ENCODE assay signal across 1 cellular context in the genomic region with DNA sequence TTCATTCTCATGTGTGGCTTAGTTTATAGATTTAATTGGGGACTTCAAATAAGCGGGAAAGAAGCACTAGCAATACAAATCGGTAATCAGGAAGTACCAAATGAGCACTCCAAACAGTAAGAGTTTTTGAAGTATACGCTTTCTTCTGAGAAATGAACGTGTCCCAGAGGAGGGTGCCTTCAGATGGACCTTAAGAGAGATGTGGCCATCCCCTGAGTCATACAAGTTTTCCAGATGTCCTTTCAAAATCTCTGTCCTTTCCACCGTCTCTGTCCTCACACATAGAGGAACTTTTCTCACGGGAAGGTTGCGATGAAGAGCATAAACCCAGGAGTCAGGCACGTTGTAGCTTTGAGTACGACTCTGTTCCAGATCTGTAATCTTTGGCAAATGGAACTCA.
TF ChIP-seq lines count a peak whose summit lies in the region.

No MANE protein-coding gene starts in this region.

TF ChIP-seq in GM12878, 131 proteins besides CTCF, POLR2A, EP300 and RAD21 (continued from another document):
- TF ChIP-seq, protein P1, sequence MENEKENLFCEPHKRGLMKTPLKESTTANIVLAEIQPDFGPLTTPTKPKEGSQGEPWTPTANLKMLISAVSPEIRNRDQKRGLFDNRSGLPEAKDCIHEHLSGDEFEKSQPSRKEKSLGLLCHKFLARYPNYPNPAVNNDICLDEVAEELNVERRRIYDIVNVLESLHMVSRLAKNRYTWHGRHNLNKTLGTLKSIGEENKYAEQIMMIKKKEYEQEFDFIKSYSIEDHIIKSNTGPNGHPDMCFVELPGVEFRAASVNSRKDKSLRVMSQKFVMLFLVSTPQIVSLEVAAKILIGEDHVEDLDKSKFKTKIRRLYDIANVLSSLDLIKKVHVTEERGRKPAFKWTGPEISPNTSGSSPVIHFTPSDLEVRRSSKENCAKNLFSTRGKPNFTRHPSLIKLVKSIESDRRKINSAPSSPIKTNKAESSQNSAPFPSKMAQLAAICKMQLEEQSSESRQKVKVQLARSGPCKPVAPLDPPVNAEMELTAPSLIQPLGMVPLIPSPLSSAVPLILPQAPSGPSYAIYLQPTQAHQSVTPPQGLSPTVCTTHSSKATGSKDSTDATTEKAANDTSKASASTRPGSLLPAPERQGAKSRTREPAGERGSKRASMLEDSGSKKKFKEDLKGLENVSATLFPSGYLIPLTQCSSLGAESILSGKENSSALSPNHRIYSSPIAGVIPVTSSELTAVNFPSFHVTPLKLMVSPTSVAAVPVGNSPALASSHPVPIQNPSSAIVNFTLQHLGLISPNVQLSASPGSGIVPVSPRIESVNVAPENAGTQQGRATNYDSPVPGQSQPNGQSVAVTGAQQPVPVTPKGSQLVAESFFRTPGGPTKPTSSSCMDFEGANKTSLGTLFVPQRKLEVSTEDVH (IDR thresholded peaks at IDR 0.05; ENCODE audit: low read depth, partially characterized antibody): no peak
- TF ChIP-seq FOS (IDR thresholded peaks at IDR 0.05; ENCODE audit: borderline replicate concordance, extremely low read depth, insufficient read length): no peak
- TF ChIP-seq STAT1 (conservative IDR thresholded peaks at IDR 0.05): no peak
- TF ChIP-seq IKZF1 (conservative IDR thresholded peaks at IDR 0.05): no peak
- TF ChIP-seq, protein P2, sequence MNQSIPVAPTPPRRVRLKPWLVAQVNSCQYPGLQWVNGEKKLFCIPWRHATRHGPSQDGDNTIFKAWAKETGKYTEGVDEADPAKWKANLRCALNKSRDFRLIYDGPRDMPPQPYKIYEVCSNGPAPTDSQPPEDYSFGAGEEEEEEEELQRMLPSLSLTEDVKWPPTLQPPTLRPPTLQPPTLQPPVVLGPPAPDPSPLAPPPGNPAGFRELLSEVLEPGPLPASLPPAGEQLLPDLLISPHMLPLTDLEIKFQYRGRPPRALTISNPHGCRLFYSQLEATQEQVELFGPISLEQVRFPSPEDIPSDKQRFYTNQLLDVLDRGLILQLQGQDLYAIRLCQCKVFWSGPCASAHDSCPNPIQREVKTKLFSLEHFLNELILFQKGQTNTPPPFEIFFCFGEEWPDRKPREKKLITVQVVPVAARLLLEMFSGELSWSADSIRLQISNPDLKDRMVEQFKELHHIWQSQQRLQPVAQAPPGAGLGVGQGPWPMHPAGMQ (IDR thresholded peaks at IDR 0.05; ENCODE audit: borderline replicate concordance): no peak
- TF ChIP-seq, protein P3, sequence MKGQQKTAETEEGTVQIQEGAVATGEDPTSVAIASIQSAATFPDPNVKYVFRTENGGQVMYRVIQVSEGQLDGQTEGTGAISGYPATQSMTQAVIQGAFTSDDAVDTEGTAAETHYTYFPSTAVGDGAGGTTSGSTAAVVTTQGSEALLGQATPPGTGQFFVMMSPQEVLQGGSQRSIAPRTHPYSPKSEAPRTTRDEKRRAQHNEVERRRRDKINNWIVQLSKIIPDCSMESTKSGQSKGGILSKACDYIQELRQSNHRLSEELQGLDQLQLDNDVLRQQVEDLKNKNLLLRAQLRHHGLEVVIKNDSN (IDR thresholded peaks at IDR 0.05; ENCODE audit: borderline replicate concordance, extremely low read length, insufficient read depth, low read depth, low read length): no peak
- TF ChIP-seq, protein P4, sequence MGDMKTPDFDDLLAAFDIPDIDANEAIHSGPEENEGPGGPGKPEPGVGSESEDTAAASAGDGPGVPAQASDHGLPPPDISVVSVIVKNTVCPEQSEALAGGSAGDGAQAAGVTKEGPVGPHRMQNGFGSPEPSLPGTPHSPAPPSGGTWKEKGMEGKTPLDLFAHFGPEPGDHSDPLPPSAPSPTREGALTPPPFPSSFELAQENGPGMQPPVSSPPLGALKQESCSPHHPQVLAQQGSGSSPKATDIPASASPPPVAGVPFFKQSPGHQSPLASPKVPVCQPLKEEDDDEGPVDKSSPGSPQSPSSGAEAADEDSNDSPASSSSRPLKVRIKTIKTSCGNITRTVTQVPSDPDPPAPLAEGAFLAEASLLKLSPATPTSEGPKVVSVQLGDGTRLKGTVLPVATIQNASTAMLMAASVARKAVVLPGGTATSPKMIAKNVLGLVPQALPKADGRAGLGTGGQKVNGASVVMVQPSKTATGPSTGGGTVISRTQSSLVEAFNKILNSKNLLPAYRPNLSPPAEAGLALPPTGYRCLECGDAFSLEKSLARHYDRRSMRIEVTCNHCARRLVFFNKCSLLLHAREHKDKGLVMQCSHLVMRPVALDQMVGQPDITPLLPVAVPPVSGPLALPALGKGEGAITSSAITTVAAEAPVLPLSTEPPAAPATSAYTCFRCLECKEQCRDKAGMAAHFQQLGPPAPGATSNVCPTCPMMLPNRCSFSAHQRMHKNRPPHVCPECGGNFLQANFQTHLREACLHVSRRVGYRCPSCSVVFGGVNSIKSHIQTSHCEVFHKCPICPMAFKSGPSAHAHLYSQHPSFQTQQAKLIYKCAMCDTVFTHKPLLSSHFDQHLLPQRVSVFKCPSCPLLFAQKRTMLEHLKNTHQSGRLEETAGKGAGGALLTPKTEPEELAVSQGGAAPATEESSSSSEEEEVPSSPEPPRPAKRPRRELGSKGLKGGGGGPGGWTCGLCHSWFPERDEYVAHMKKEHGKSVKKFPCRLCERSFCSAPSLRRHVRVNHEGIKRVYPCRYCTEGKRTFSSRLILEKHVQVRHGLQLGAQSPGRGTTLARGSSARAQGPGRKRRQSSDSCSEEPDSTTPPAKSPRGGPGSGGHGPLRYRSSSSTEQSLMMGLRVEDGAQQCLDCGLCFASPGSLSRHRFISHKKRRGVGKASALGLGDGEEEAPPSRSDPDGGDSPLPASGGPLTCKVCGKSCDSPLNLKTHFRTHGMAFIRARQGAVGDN (IDR thresholded peaks at IDR 0.05): no peak
- TF ChIP-seq POLR2AphosphoS2 (IDR thresholded peaks at IDR 0.05; ENCODE audit: low read depth, low read length): no peak
